ENCODE assay signal across 7 cellular contexts in genomic region chr10:69246036-69246435, GRCh38. TPM values are rescaled to one million over a fixed set of nuclear protein-coding genes. Genes with fewer than 3 reads are reported as not detected.
"Had no signal": no experiment of that assay in that cellular context is flagged by ENCODE, and none has a peak within 500 bp of the region (broad histone marks: within the 10 kb centered on the region; RNA-seq: fewer than 3 reads in every experiment).

No MANE protein-coding gene starts in this region.

- H3K36me3 ChIP-seq: HAP-1 had no signal

- H3K4me3 ChIP-seq: GM23338, HAP-1 had no signal

- H3K4me2 ChIP-seq: GM23338 had no signal

- H3K9me3 ChIP-seq: HAP-1 had no signal

- DNase-seq: H7, HFFc6, KG1 had no signal

- H3K4me1 ChIP-seq: HAP-1 had no signal

- H2AFZ ChIP-seq: GM23338 had no signal

- H3K27ac ChIP-seq: HL-60 had no signal

- FAIRE-seq: HepG2 had no signal

RNA-seq across cellular contexts. Expression of gene HKDC1, which starts 25.9 kb away (rescaled TPM):
- polyA plus RNA-seq: GM23338 had no signal
